In the genomic region with DNA sequence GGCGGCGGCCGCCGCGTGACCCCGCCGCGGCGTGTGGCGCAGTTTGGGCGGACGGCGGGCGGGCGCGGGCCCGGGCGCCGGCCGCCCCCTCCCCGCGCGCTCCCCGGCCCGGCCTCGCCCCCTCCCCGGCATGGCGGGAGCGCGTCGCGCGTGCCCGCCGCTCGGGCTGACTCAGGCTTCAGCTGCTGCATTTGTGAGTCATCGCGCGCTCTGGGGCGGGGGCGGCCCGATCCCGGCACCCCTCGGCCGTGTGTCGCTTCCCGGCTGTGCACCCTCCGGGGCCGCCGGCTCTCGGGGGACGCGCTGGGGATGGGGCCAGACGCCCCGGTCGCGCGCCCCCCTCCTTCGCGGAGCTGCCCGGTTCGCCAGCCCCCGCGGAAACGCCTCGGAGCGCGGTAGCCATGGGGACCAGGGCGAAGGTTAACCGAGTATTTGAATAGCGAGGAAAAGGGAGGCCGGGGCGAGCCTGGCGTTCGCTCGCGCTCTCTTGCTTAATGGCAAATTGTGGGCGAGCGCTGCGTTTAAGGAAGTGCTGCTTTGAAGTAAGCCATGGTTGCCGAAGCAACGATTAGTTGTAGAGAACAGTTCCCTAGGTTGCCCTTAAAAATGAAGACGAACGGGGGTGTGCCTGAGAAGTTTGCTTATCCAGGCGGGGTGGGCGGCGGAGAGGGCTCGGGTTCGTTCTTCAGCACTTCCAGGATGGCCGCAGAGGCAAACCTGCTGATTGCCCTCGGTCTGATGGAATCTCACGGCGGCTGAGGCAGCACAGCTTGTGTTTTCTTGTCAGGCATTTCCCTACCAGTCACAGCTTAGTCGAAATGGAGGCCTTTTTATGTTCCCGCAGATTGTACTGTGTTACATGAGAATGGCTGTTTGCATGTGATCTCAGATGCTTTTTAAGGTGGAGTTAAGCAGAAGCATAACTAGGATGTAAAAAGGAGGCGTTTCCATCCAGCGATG, we compare ENCODE assay signal across 8 cellular contexts.
A peak's percentile ranks its signal among the peaks of the same experiment; 100 is the strongest.
DNase-seq lines count a peak whose midpoint lies in the region; ATAC-seq and TF ChIP-seq lines count a peak whose summit lies in the region.

No MANE protein-coding gene starts in this region.

- H3K36me3 ChIP-seq in RWPE2 (ENCODE audit: low read depth) = peaks cover 52% of the 10 kb centered on the region
- peaks cover 47% of the 10 kb centered on the region for H3K36me3 ChIP-seq in neuron (ENCODE audit: insufficient read depth, low read length)

- H3K9me3 ChIP-seq in RWPE2 (ENCODE audit: severe bottlenecking) (no peaks in the 10 kb centered on the region), neuron (ENCODE audit: low read length) (no peaks in the 10 kb centered on the region)

- H3K27ac ChIP-seq in RWPE2 (ENCODE audit: poor library complexity, severe bottlenecking) = peak overlapping the region; percentile 88

- in situ Hi-C loops in ACHN (cut with HindIII; ENCODE audit: low pct_ligation_motif_present, low pct_unique_long_range_greater_than_20kb, low sequenced_read_pairs) = no loop called here

- peaks cover 63% of the 10 kb centered on the region for H3K4me1 Mint-ChIP-seq in stimulated activated naive CD8-positive, alpha-beta T cell treated with anti-CD3 and anti-CD28 coated beads, Interleukin-15, amount 100 ng/mL, for 72 hours

- H3K4me1 ChIP-seq in RWPE2 (ENCODE audit: insufficient read depth, poor library complexity, severe bottlenecking) (peaks cover 13% of the 10 kb centered on the region), neuron (ENCODE audit: insufficient read depth, low read length) (peaks cover 14% of the 10 kb centered on the region)

- ATAC-seq in GM18870 (IDR thresholded peaks at IDR 0.05; ENCODE audit: unreplicated experiment) (peak; percentile 13), HG03159 (IDR thresholded peaks at IDR 0.05; ENCODE audit: unreplicated experiment) (peak; percentile 18), RWPE2 (ENCODE audit: low read depth) (peak; percentile 28)
- peak; percentile 60 for ATAC-seq in stimulated activated naive CD8-positive, alpha-beta T cell treated with anti-CD3 and anti-CD28 coated beads, Interleukin-15, amount 100 ng/mL, for 72 hours

- H3K4me3 Mint-ChIP-seq in stimulated activated naive CD8-positive, alpha-beta T cell treated with anti-CD3 and anti-CD28 coated beads, Interleukin-15, amount 100 ng/mL, for 72 hours = peak overlapping the region; percentile 93

- H3K9me3 Mint-ChIP-seq in stimulated activated naive CD8-positive, alpha-beta T cell treated with anti-CD3 and anti-CD28 coated beads, Interleukin-15, amount 100 ng/mL, for 72 hours = no peaks in the 10 kb centered on the region

- H3K27ac Mint-ChIP-seq in stimulated activated naive CD8-positive, alpha-beta T cell treated with anti-CD3 and anti-CD28 coated beads, Interleukin-15, amount 100 ng/mL, for 72 hours = peak overlapping the region; percentile 96 to 99

- H3K4me3 ChIP-seq in RWPE2 (ENCODE audit: severe bottlenecking) (peak overlapping the region; percentile 91), neuron (ENCODE audit: low read length) (peak overlapping the region; percentile 63)

- TF ChIP-seq CTCF in RWPE2 (IDR thresholded peaks at IDR 0.05; ENCODE audit: poor library complexity, severe bottlenecking) = no peak

- H3K27me3 Mint-ChIP-seq in stimulated activated naive CD8-positive, alpha-beta T cell treated with anti-CD3 and anti-CD28 coated beads, Interleukin-15, amount 100 ng/mL, for 72 hours = no peaks in the 10 kb centered on the region

- H3K27me3 ChIP-seq in RWPE2 (ENCODE audit: insufficient read depth, poor library complexity, severe bottlenecking) = no peaks in the 10 kb centered on the region
- H3K27me3 ChIP-seq in neuron (ENCODE audit: insufficient read depth, low read length) = no peaks in the 10 kb centered on the region

- H2AFZ ChIP-seq in neuron (ENCODE audit: low read depth, low read length) = no peak overlapping the region

- DNase-seq in ACHN = peak; percentile 64
- peak; percentile 87 for DNase-seq in RWPE2 (ENCODE audit: low spot score)
- peak; percentile 58 to 77 (median 68) for DNase-seq in activated naive CD4-positive, alpha-beta T cell (lab: John Stamatoyannopoulos, UW)
- DNase-seq in foreskin melanocyte = peak; percentile 24
- peak; percentile 74 to 82 for DNase-seq in stimulated activated naive CD8-positive, alpha-beta T cell treated with anti-CD3 and anti-CD28 coated beads, Interleukin-15, amount 100 ng/mL, for 72 hours

Comparison
In these comparisons a context has a peak if more than half of its experiments do, and no peak if none do; other contexts are left out.
1. Peak in every context shown above with its lines: DNase-seq, ATAC-seq, H3K4me3 ChIP-seq and H3K27ac ChIP-seq.
2. DNase-seq: peak in every context shown above with its lines; median percentile 87 in RWPE2; 78 in stimulated activated naive CD8-positive, alpha-beta T cell treated with anti-CD3 and anti-CD28 coated beads, Interleukin-15, amount 100 ng/mL, for 72 hours; 68 in activated naive CD4-positive, alpha-beta T cell; 64 in ACHN; 24 in foreskin melanocyte.